In the genomic region with DNA sequence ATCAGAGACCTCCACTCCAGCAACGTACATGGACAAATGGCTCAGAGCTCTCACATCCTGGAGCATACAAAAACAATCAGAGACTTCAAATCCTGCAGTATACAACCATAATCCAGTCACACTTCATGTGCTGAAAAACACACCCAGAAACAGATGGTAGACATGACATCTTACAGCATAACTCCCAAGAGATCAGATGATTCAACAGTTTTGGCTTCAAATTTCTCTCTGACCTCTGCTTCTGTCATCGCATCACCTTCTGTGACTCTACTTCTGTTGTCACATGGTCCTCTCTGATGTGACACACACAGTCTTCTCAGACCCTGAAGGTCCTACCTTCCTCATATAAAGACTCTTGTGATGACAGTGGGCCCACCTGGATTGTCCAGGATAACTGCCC, we compare ENCODE assay signal across 15 cellular contexts. TPM values are rescaled to one million over a fixed set of nuclear protein-coding genes. Genes with fewer than 3 reads are reported as not detected.
DNase-seq lines count a peak whose midpoint lies in the region; ATAC-seq and TF ChIP-seq lines count a peak whose summit lies in the region.
"Had no signal": no experiment of that assay in that cellular context is flagged by ENCODE, and none has a peak within 500 bp of the region (broad histone marks: within the 10 kb centered on the region; RNA-seq: fewer than 3 reads in every experiment).

No MANE protein-coding gene starts in this region.

- no peak overlapping the region for H3K4me3 ChIP-seq in CD4-positive, CD25-positive, alpha-beta regulatory T cell (ENCODE audit: low read depth, low read length)
- H3K4me3 ChIP-seq in fibroblast of villous mesenchyme (ENCODE audit: low read depth, low read length): no peak overlapping the region
- no peak overlapping the region for H3K4me3 ChIP-seq in testis

- TF ChIP-seq CTCF in fibroblast of villous mesenchyme (IDR thresholded peaks at IDR 0.05; ENCODE audit: insufficient read depth, low read depth, low read length) (no peak), testis (IDR thresholded peaks at IDR 0.05) (no peak)

- no peaks in the 10 kb centered on the region for H3K27me3 ChIP-seq in CD4-positive, CD25-positive, alpha-beta regulatory T cell (ENCODE audit: control insufficient read depth, insufficient read depth, low read length)
- H3K27me3 ChIP-seq in testis: no peaks in the 10 kb centered on the region

- TF ChIP-seq POLR2A in testis (IDR thresholded peaks at IDR 0.05): no peak

- WGBS in testis, 2 donors: 57 to 77% methylated on average over 2 of the region's 2 CpGs

- H3K27me3 Mint-ChIP-seq in CD4-positive, CD25-positive, alpha-beta regulatory T cell: no peaks in the 10 kb centered on the region
- no peaks in the 10 kb centered on the region for H3K27me3 Mint-ChIP-seq in activated naive CD8-positive, alpha-beta T cell

- H3K36me3 Mint-ChIP-seq in CD4-positive, CD25-positive, alpha-beta regulatory T cell: no peaks in the 10 kb centered on the region
- H3K36me3 Mint-ChIP-seq in activated naive CD8-positive, alpha-beta T cell: no peaks in the 10 kb centered on the region

- peak overlapping the region; percentile 61 for H3K27ac ChIP-seq in CD4-positive, CD25-positive, alpha-beta regulatory T cell (ENCODE audit: insufficient read depth, low read length, poor library complexity, severe bottlenecking)
- no peak overlapping the region for H3K27ac ChIP-seq in testis

- H3K9me3 Mint-ChIP-seq in CD4-positive, CD25-positive, alpha-beta regulatory T cell: no peaks in the 10 kb centered on the region
- H3K9me3 Mint-ChIP-seq in activated naive CD8-positive, alpha-beta T cell (ENCODE audit: low read depth): no peaks in the 10 kb centered on the region

- ATAC-seq in CD4-positive, CD25-positive, alpha-beta regulatory T cell (ENCODE audit: low read depth in 2 of 2): peak in 1 of 2 donors; percentile 6
- ATAC-seq in GM18498 (IDR thresholded peaks at IDR 0.05; ENCODE audit: unreplicated experiment) (no peak), GM19395 (IDR thresholded peaks at IDR 0.05; ENCODE audit: unreplicated experiment) (no peak)

- no peaks in the 10 kb centered on the region for H3K36me3 ChIP-seq in CD4-positive, CD25-positive, alpha-beta regulatory T cell (ENCODE audit: control insufficient read depth, insufficient read depth, low read length)
- H3K36me3 ChIP-seq in testis (ENCODE audit: low read depth, missing control alignments): no peaks in the 10 kb centered on the region

- no peaks in the 10 kb centered on the region for H3K9me3 ChIP-seq in CD4-positive, CD25-positive, alpha-beta regulatory T cell (ENCODE audit: control insufficient read depth in 2 of 2, low read length in 2 of 2)
- H3K9me3 ChIP-seq in testis: no peaks in the 10 kb centered on the region
- H3K9me3 ChIP-seq: Caco-2 had no signal

- peak overlapping the region; percentile 87 to 92 (median 91) for H3K27ac Mint-ChIP-seq in CD4-positive, CD25-positive, alpha-beta regulatory T cell
- peak overlapping the region; percentile 36 for H3K27ac Mint-ChIP-seq in activated naive CD8-positive, alpha-beta T cell

- H3K4me3 Mint-ChIP-seq in CD4-positive, CD25-positive, alpha-beta regulatory T cell: peak overlapping the region in 2 of 4 donors; percentile 2 to 77
- H3K4me3 Mint-ChIP-seq in activated naive CD8-positive, alpha-beta T cell: peak overlapping the region; percentile 11

- intact Hi-C loops in testis (cut with DNase I; ENCODE audit: low total_unique reads): no loop called here

- peaks cover 50% of the 10 kb centered on the region for H3K4me1 ChIP-seq in CD4-positive, CD25-positive, alpha-beta regulatory T cell (ENCODE audit: control insufficient read depth, insufficient read depth, low read length, poor library complexity, severe bottlenecking)
- H3K4me1 ChIP-seq in testis: no peaks in the 10 kb centered on the region

- peaks cover 15 to 78% (median 48%) of the 10 kb centered on the region in 4 donors for H3K4me1 Mint-ChIP-seq in CD4-positive, CD25-positive, alpha-beta regulatory T cell
- H3K4me1 Mint-ChIP-seq in activated naive CD8-positive, alpha-beta T cell (ENCODE audit: low read depth): peaks cover 84% of the 10 kb centered on the region

- DNase-seq in CD4-positive, CD25-positive, alpha-beta regulatory T cell: peak in 1 of 3 donors; percentile 9
- DNase-seq in GM04504 (ENCODE audit: low read depth) (peak; percentile 51), fibroblast of villous mesenchyme (ENCODE audit: low read depth) (peak; percentile 57), hepatic stellate cell (ENCODE audit: low spot score) (no peak), testis (no peak)
- DNase-seq: activated effector memory CD4-positive, alpha-beta T cell treated with Interleukin-2 at 50 U/mL for 16 hours; Caco-2; OCI-M1; posterior cingulate gyrus; stimulated activated CD4-positive, alpha-beta T cell treated with anti-CD3 and anti-CD28 coated beads, Interleukin-4, amount 100 ng/mL, for 24 hours had no signal

RNA-seq across cellular contexts. Expression of a gene that starts 18.5 kb away (rescaled TPM):
- total RNA-seq in CD4-positive, CD25-positive, alpha-beta regulatory T cell: 8.0 TPM
- polyA plus RNA-seq in CD4-positive, CD25-positive, alpha-beta regulatory T cell: 10 to 100 TPM; 10.8 to 15.7 (median 13.3) TPM
- 4.8 and 5.6 TPM in 2 replicates for total RNA-seq in fibroblast of villous mesenchyme
- 10 to 100 TPM; 16.5 to 16.7 TPM for total RNA-seq in testis
- polyA plus RNA-seq in testis (ENCODE audit: insufficient read depth, low read depth, low replicate concordance): 10.3 TPM

RNA-seq across cellular contexts. Expression of a gene that starts 31.5 kb away (rescaled TPM):
- total RNA-seq in CD4-positive, CD25-positive, alpha-beta regulatory T cell: 101 TPM
- 10 to 100 TPM; 12.4 to 21.8 (median 20.3) TPM for polyA plus RNA-seq in CD4-positive, CD25-positive, alpha-beta regulatory T cell
- total RNA-seq in fibroblast of villous mesenchyme (under 0.01 TPM in 1 of 2 replicates, not detected in the other), testis (1 to 10 TPM; 2.5 to 5.5 TPM)
- 4.7 TPM for polyA plus RNA-seq in testis (ENCODE audit: insufficient read depth, low read depth, low replicate concordance)
- total RNA-seq: dermis microvascular lymphatic vessel endothelial cell had no signal

RNA-seq across cellular contexts. Expression of a gene that starts 46.5 kb away (rescaled TPM):
- total RNA-seq in CD4-positive, CD25-positive, alpha-beta regulatory T cell: not detected
- polyA plus RNA-seq in CD4-positive, CD25-positive, alpha-beta regulatory T cell: not detected
- not detected in 2 replicates for total RNA-seq in fibroblast of villous mesenchyme
- total RNA-seq in testis: not detected
- 0.83 TPM for polyA plus RNA-seq in testis (ENCODE audit: insufficient read depth, low read depth, low replicate concordance)
- total RNA-seq: Caco-2, dermis microvascular lymphatic vessel endothelial cell, lung microvascular endothelial cell had no signal

Comparison
In these comparisons a context has a peak if more than half of its experiments do, and no peak if none do; other contexts are left out.
1. DNase-seq: peak in GM04504 (single experiment) and fibroblast of villous mesenchyme (single experiment); none in hepatic stellate cell (single experiment) and testis (single experiment).
2. RNA of a gene that starts 31.5 kb away (total RNA-seq): 101 TPM in CD4-positive, CD25-positive, alpha-beta regulatory T cell (single experiment); 2.5 to 5.5 TPM in testis and under 0.01 TPM in fibroblast of villous mesenchyme; every median in the first group is over 10 times any median in the second.